16 cellular contexts compared by ENCODE assay signal in the genomic region with DNA sequence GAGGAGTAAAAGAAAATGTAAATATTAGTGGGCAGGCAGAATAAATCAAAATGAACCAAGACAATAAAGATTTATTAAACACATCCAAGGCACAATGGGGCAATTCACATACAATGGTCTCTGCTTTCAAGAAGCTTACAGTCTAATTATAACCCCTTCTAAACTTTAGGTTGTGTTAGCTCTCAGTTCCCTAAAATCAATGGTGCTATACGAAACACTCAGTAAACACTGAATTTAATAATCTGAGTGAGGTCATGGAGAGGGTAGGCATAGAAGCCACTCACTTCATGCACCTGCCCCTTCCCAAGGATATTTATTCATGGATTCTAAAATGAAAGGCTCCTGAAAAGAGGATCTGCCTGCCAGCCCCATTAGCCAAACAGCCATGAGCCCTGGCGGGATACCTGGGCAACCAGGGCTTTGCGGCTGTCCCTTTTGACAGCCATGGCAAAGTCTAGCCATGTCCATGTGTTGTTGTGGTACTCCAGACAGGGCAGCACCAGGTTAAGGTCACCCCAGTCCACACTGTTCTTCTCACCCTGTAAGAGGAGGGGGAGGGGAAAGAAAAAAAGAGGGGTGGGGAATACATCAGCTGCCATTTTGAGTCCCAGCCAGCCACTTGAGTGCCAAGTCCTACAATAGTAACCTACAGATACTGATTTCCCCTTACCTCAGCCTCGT.
"Had no signal": no experiment of that assay in that cellular context is flagged by ENCODE, and none has a peak within 500 bp of the region (broad histone marks: within the 10 kb centered on the region; RNA-seq: fewer than 3 reads in every experiment).

No MANE protein-coding gene starts in this region.

- ATAC-seq: activated CD8-positive, alpha-beta T cell treated with anti-CD3 and anti-CD28 coated beads for 36 hours; activated T-cell treated with anti-CD3 and anti-CD28 coated beads, Interleukin-2, amount 50 U/mL, for 72 hours; sciatic nerve; T-helper 17 cell had no signal

- H3K4me3 Mint-ChIP-seq: activated CD8-positive, alpha-beta T cell treated with anti-CD3 and anti-CD28 coated beads for 36 hours; activated T-cell treated with anti-CD3 and anti-CD28 coated beads, Interleukin-2, amount 50 U/mL, for 72 hours; central memory CD8-positive, alpha-beta T cell; neural crest cell; T-helper 17 cell had no signal

- H3K4me1 Mint-ChIP-seq: central memory CD8-positive, alpha-beta T cell had no signal

- H3K27ac ChIP-seq: brain microvascular endothelial cell, esophagus squamous epithelium, spleen, tibial artery had no signal

- H3K9me3 Mint-ChIP-seq: activated CD8-positive, alpha-beta T cell treated with anti-CD3 and anti-CD28 coated beads for 36 hours; activated T-cell treated with anti-CD3 and anti-CD28 coated beads, Interleukin-2, amount 50 U/mL, for 72 hours; central memory CD8-positive, alpha-beta T cell; neural crest cell had no signal

- H3K27me3 Mint-ChIP-seq: activated CD8-positive, alpha-beta T cell treated with anti-CD3 and anti-CD28 coated beads for 36 hours; central memory CD8-positive, alpha-beta T cell; T-helper 17 cell had no signal

- H3K27ac Mint-ChIP-seq: activated CD8-positive, alpha-beta T cell treated with anti-CD3 and anti-CD28 coated beads for 36 hours; T-helper 17 cell had no signal

- DNase-seq: activated CD4-positive, alpha-beta T cell treated with anti-CD3 and anti-CD28 coated beads for 4 hours; activated CD8-positive, alpha-beta T cell treated with anti-CD3 and anti-CD28 coated beads for 36 hours; activated T-cell treated with anti-CD3 and anti-CD28 coated beads, Interleukin-2, amount 50 U/mL, for 72 hours; brain microvascular endothelial cell; cortex of kidney; effector CD4-positive, alpha-beta T cell; esophagus squamous epithelium; kidney glomerular epithelial cell; mesendoderm; spleen; stimulated activated CD4-positive, alpha-beta T cell treated with anti-CD3 and anti-CD28 coated beads, Interleukin-1b, Interleukin-23, amount 100 ng/mL, for 48 hours; T-helper 17 cell; tibial artery had no signal
